11 cellular contexts compared by ENCODE assay signal in the genomic region with DNA sequence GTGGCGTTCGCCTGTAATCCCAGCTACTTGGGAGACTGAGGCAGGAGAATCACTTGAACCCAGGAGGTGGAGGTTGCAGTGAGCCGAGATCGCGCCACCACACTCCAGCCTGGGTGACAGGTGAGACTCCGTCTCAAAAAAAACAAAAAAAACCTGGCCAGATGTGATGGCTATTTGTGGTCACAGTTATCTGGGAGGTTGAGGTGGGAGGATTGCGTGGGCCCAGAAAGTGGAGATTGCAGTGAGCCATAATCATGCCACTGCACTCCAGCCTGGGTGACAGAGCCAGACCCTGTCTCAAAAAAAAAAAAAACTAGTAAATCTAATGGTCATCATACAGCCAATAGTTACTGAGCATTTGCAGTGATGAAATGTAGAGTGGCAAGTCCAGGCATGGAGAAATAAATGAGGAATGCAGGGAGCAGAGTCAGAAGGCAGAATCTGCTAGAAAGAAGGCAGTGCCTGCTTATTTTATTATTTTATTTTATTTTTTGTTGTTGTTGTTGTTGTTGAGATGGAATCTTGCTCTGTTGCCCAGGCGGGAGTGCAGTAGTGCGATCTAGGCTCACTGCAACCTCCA. TPM values are rescaled to one million over a fixed set of nuclear protein-coding genes. Genes with fewer than 3 reads are reported as not detected.
"Had no signal": no experiment of that assay in that cellular context is flagged by ENCODE, and none has a peak within 500 bp of the region (broad histone marks: within the 10 kb centered on the region; RNA-seq: fewer than 3 reads in every experiment).

No MANE protein-coding gene starts in this region.

RNA-seq across cellular contexts. Expression of a gene that starts 3.8 kb away (rescaled TPM):
- total RNA-seq: kidney epithelial cell; lung; naive thymus-derived CD4-positive, alpha-beta T cell; natural killer cell treated with Interleukin-12 subunit alpha and Interleukin-12 subunit beta and Interleukin-15 and Interleukin-18, amount 100 ng/mL, for 72 hours; osteoblast; progenitor cell of endocrine pancreas; pulmonary artery endothelial cell; renal cortical epithelial cell; smooth muscle cell; upper lobe of right lung had no signal
- polyA plus RNA-seq: naive thymus-derived CD4-positive, alpha-beta T cell; neural cell; smooth muscle cell had no signal
